29 cellular contexts compared by ENCODE assay signal in genomic region chr5:66608501-66608900, GRCh38.
"Had no signal": no experiment of that assay in that cellular context is flagged by ENCODE, and none has a peak within 500 bp of the region (broad histone marks: within the 10 kb centered on the region; RNA-seq: fewer than 3 reads in every experiment).

No MANE protein-coding gene starts in this region.

- H3K4me1 ChIP-seq: pancreas, prostate gland, right lobe of liver, sigmoid colon, spleen, thyroid gland, tibial nerve, upper lobe of right lung, uterus had no signal

- H3K9me3 ChIP-seq: neutrophil, pancreas, prostate gland, right lobe of liver, sigmoid colon, spleen, thoracic aorta, thyroid gland, tibial nerve, upper lobe of right lung, uterus had no signal

- H3K36me3 ChIP-seq: neutrophil, pancreas, prostate gland, right lobe of liver, sigmoid colon, spleen, thoracic aorta, thyroid gland, tibial nerve, upper lobe of right lung, uterus had no signal

- DNase-seq: naive thymus-derived CD4-positive, alpha-beta T cell; nephron progenitor cell; nucleus accumbens; pancreas; retina; right cardiac atrium; right lobe of liver; sigmoid colon; spleen; stimulated activated CD4-positive, alpha-beta T cell treated with anti-CD3 and anti-CD28 coated beads, Interleukin-12 subunit alpha, Interleukin-12 subunit beta, amount 100 ng/mL, for 4 hours; stimulated activated CD4-positive, alpha-beta T cell treated with anti-CD3 and anti-CD28 coated beads, Interleukin-1b, Interleukin-23, amount 100 ng/mL, for 48 hours; stimulated activated CD4-positive, alpha-beta T cell treated with anti-CD3 and anti-CD28 coated beads, Interleukin-4, amount 100 ng/mL, for 1 hour; stimulated activated CD4-positive, alpha-beta T cell treated with anti-CD3 and anti-CD28 coated beads, Interleukin-4, amount 100 ng/mL, for 4 hours; stimulated activated CD8-positive, alpha-beta memory T cell treated with anti-CD3 and anti-CD28 coated beads, Interleukin-4, amount 100 ng/mL, for 48 hours; stimulated activated naive CD4-positive, alpha-beta T cell; stimulated activated naive CD8-positive, alpha-beta T cell treated with anti-CD3 and anti-CD28 coated beads, Interleukin-15, amount 100 ng/mL, for 72 hours; stimulated activated naive CD8-positive, alpha-beta T cell treated with anti-CD3 and anti-CD28 coated beads, Interleukin-15, Interleukin-2, amounts not matched to agents 100 U/mL and 50 U/mL, for 24 hours; thyroid gland; upper lobe of right lung; uterus had no signal

- H3K4me3 ChIP-seq: pancreas, prostate gland, right lobe of liver, sigmoid colon, skin epidermis, smooth muscle cell, spleen, thoracic aorta, thyroid gland, tibial nerve, upper lobe of right lung, uterus had no signal

- ATAC-seq: naive thymus-derived CD4-positive, alpha-beta T cell; pancreas; right cardiac atrium; right lobe of liver; stimulated activated memory B cell treated with anti-CD40 and anti-IgM and Interleukin-4, amounts not matched to agents 10 μg/mL and 1 μg/mL and 100 μg/mL, for 72 hours; stimulated activated naive CD8-positive, alpha-beta T cell treated with anti-CD3 and anti-CD28 coated beads, Interleukin-15, amount 100 ng/mL, for 72 hours; stimulated activated naive CD8-positive, alpha-beta T cell treated with anti-CD3 and anti-CD28 coated beads, Interleukin-15, Interleukin-2, amounts not matched to agents 100 U/mL and 50 U/mL, for 24 hours; upper lobe of right lung had no signal

- H3K27me3 ChIP-seq: pancreas, right lobe of liver, sigmoid colon, spleen, thyroid gland, tibial nerve, upper lobe of right lung, uterus had no signal

- H3K4me2 ChIP-seq: smooth muscle cell had no signal

- H3K27ac Mint-ChIP-seq: naive thymus-derived CD4-positive, alpha-beta T cell; natural killer cell treated with Interleukin-12 subunit alpha and Interleukin-12 subunit beta and Interleukin-15 and Interleukin-18, amount 100 ng/mL, for 72 hours; nephron progenitor cell; stimulated activated memory B cell treated with anti-CD40 and anti-IgM and Interleukin-4, amounts not matched to agents 10 μg/mL and 1 μg/mL and 100 μg/mL, for 72 hours; stimulated activated naive CD8-positive, alpha-beta T cell treated with anti-CD3 and anti-CD28 coated beads, Interleukin-15, amount 100 ng/mL, for 72 hours had no signal

- H3K9me3 Mint-ChIP-seq: naive thymus-derived CD4-positive, alpha-beta T cell; natural killer cell treated with Interleukin-12 subunit alpha and Interleukin-12 subunit beta and Interleukin-15 and Interleukin-18, amount 100 ng/mL, for 72 hours; nephron progenitor cell; neural crest cell; stimulated activated memory B cell treated with anti-CD40 and anti-IgM and Interleukin-4, amounts not matched to agents 10 μg/mL and 1 μg/mL and 100 μg/mL, for 72 hours; stimulated activated naive CD8-positive, alpha-beta T cell treated with anti-CD3 and anti-CD28 coated beads, Interleukin-15, amount 100 ng/mL, for 72 hours had no signal

- H3K27me3 Mint-ChIP-seq: stimulated activated memory B cell treated with anti-CD40 and anti-IgM and Interleukin-4, amounts not matched to agents 10 μg/mL and 1 μg/mL and 100 μg/mL, for 72 hours had no signal

- H3K4me3 Mint-ChIP-seq: naive thymus-derived CD4-positive, alpha-beta T cell; natural killer cell treated with Interleukin-12 subunit alpha and Interleukin-12 subunit beta and Interleukin-15 and Interleukin-18, amount 100 ng/mL, for 72 hours; nephron progenitor cell; neural crest cell; stimulated activated memory B cell treated with anti-CD40 and anti-IgM and Interleukin-4, amounts not matched to agents 10 μg/mL and 1 μg/mL and 100 μg/mL, for 72 hours; stimulated activated naive CD8-positive, alpha-beta T cell treated with anti-CD3 and anti-CD28 coated beads, Interleukin-15, amount 100 ng/mL, for 72 hours had no signal

- H3K27ac ChIP-seq: neutrophil, pancreas, prostate gland, right lobe of liver, sigmoid colon, skin epidermis, spleen, thoracic aorta, thyroid gland, tibial nerve, upper lobe of right lung, uterus had no signal

- H3K4me1 Mint-ChIP-seq: neural crest cell; stimulated activated naive CD8-positive, alpha-beta T cell treated with anti-CD3 and anti-CD28 coated beads, Interleukin-15, amount 100 ng/mL, for 72 hours had no signal

- H3K36me3 Mint-ChIP-seq: natural killer cell treated with Interleukin-12 subunit alpha and Interleukin-12 subunit beta and Interleukin-15 and Interleukin-18, amount 100 ng/mL, for 72 hours; stimulated activated memory B cell treated with anti-CD40 and anti-IgM and Interleukin-4, amounts not matched to agents 10 μg/mL and 1 μg/mL and 100 μg/mL, for 72 hours had no signal
